ENCODE assay signal across 8 cellular contexts in the genomic region with DNA sequence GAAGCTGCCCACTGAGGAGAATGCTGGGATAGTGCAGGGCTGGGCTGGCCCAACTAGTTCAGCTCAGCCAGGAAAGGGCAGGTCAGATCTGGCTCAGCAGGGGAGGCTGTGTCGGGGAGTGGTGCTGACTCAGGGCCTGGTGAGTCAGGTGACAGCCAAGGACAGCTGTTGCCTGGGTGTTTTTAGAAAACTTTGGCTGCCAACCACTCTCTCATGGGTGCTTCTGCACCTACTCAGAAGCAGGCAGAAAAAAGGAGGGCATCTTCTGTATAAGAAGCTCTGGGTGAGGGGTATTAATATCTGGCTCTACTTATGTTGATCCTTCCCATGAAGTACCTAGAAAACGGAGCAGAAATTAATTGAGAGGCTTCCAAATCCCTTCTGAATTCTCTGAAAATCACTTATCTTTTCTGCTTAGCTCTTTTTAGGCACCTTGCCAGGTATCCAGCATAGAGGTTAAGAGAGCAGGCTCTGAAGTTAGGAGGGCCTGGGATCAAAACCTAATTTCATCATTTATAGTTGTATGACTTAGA. TPM values are rescaled to one million over a fixed set of nuclear protein-coding genes. Genes with fewer than 3 reads are reported as not detected.
DNase-seq lines count a peak whose midpoint lies in the region; ATAC-seq and TF ChIP-seq lines count a peak whose summit lies in the region.

No MANE protein-coding gene starts in this region.

- H3K79me2 ChIP-seq in HCT116 (ENCODE audit: insufficient read depth, low read length) (no peaks in the 10 kb centered on the region), PC-3 (ENCODE audit: low read length) (no peaks in the 10 kb centered on the region)

- H3K4me1 ChIP-seq in HCT116 (ENCODE audit: control insufficient read depth in 1 of 2, insufficient read depth in 2 of 2, low read length in 2 of 2) = peaks cover 23 to 26% of the 10 kb centered on the region in 2 experiments
- H3K4me1 ChIP-seq in PC-3 (ENCODE audit: insufficient read depth, low read length) = peaks cover 25% of the 10 kb centered on the region

- H3K4me3 ChIP-seq in AG10803 (ENCODE audit: low read length) (no peak overlapping the region), HCT116 (replicated peaks in 1 of 2; ENCODE audit: low read depth in 1 of 2, low read length in 2 of 2) (no peak overlapping the region), PC-3 (ENCODE audit: low read length) (peak overlapping the region; percentile 13; the same call in 1 of the 2 replicates)

- TF ChIP-seq RAD21 in HCT116 (IDR thresholded peaks at IDR 0.05; ENCODE audit: low read depth) = no peak

- DNase-seq in AG10803 (ENCODE audit: low read depth) (peak; percentile 78), HCT116 (ENCODE audit: low read depth, low spot score) (peak; percentile 74), PC-3 (peak; percentile 92), brain pericyte (ENCODE audit: low read depth, low spot score) (peak; percentile 64), left kidney (ENCODE audit: low read depth, low spot score) (peak; percentile 59), SKM-1 (lab: John Stamatoyannopoulos, UW; ENCODE audit: unreplicated experiment) (no peak), GM10248 (ENCODE audit: extremely low spot score) (no peak)
- peak; percentile 35 for DNase-seq in stimulated activated CD4-positive, alpha-beta T cell treated with anti-CD3 and anti-CD28 coated beads, Interleukin-4, amount 100 ng/mL, for 24 hours

- H3K9me2 ChIP-seq in HCT116 (ENCODE audit: insufficient read depth) (no peaks in the 10 kb centered on the region), PC-3 (replicated peaks; ENCODE audit: low read length) (no peaks in the 10 kb centered on the region)

- peak overlapping the region; percentile 63 for H3K4me2 ChIP-seq in HCT116 (ENCODE audit: low read length)
- peak overlapping the region; percentile 65 for H3K4me2 ChIP-seq in PC-3 (ENCODE audit: low read length)

- RAD21 ChIA-PET in HCT116 (lab: Charles Lee; ENCODE audit: low non-redundant PET in 1 of 2, low total read pairs in 2 of 2, uncharacterized antibody in 2 of 2, unreplicated experiment in 2 of 2) = no interaction called here

- H3F3A ChIP-seq in PC-3 (ENCODE audit: low read length, unreplicated experiment) = peaks cover 10% of the 10 kb centered on the region

- H3K36me3 ChIP-seq in HCT116 (ENCODE audit: control insufficient read depth in 1 of 2, insufficient read depth in 2 of 2, low read length in 2 of 2) (no peaks in the 10 kb centered on the region), PC-3 (ENCODE audit: low read depth, low read length) (no peaks in the 10 kb centered on the region)

- intact Hi-C loops in HCT116 (cut with micrococcal nuclease) = no loop called here
- intact Hi-C loops in PC-3 (cut with micrococcal nuclease) = no loop called here

- H3K27ac ChIP-seq in HCT116 (ENCODE audit: low read depth, low read length) (no peak overlapping the region; the same call in 1 of the 2 replicates), PC-3 (ENCODE audit: low read length) (peak overlapping the region; percentile 77)

- TF ChIP-seq CTCF in AG10803 (conservative IDR thresholded peaks at IDR 0.05; ENCODE audit: low read length) = no peak
- no peak for TF ChIP-seq CTCF in HCT116 (IDR thresholded peaks at IDR 0.05 in 2 of 3, conservative IDR thresholded peaks at IDR 0.05 in 1 of 3; ENCODE audit: borderline replicate concordance in 1 of 3, insufficient read depth in 1 of 3, low read depth in 2 of 3, low read length in 2 of 3)
- no peak for TF ChIP-seq CTCF in PC-3 (conservative IDR thresholded peaks at IDR 0.05; ENCODE audit: low read depth, low read length)
- TF ChIP-seq CTCF in GM10248 (IDR thresholded peaks at IDR 0.05; ENCODE audit: control extremely low read depth, extremely low read depth, low read depth, missing control alignments) = no peak

- no peaks in the 10 kb centered on the region for H3K27me3 ChIP-seq in HCT116 (ENCODE audit: insufficient read depth, low read length)
- H3K27me3 ChIP-seq in PC-3 (ENCODE audit: low read length) = no peaks in the 10 kb centered on the region

- no peak for TF ChIP-seq POLR2A in HCT116 (IDR thresholded peaks at IDR 0.05; ENCODE audit: borderline replicate concordance, extremely low read depth, insufficient read depth, insufficient read length)

- BruUV-seq in HCT116 (replicated peaks; lab: Mats Ljungman, UMichigan) (no TSS peak), PC-3 (replicated peaks; lab: Mats Ljungman, UMichigan) (no TSS peak)

- peak; percentile 99 for ATAC-seq in HCT116
- ATAC-seq in PC-3 = peak; percentile 100

- CTCF ChIA-PET in HCT116 (lab: Charles Lee) = interaction anchor here (1.1 kb wide), 1 partner anchor 27 kb away, joined by 4 read pairs; no protein-coding TSS in a partner anchor
- CTCF ChIA-PET in PC-3 (lab: Charles Lee) = no interaction called here
- CTCF ChIA-PET in GM10248 (lab: Yijun Ruan, JAX) = interaction anchor here (0.8 to 2.2 kb wide), 7 partner anchors 8 to 127 kb away, joined by 3 to 10 read pairs (median 3); no protein-coding TSS in a partner anchor

- H4K20me1 ChIP-seq in HCT116 (ENCODE audit: insufficient read depth) (no peaks in the 10 kb centered on the region), PC-3 (ENCODE audit: low read length) (no peaks in the 10 kb centered on the region)

- H3K9ac ChIP-seq in HCT116 (ENCODE audit: low read length) (peak overlapping the region; percentile 20), PC-3 (ENCODE audit: low read length) (0 out of 2 replicates have a peak overlapping the region, but pooled peaks have one; percentile 4)

- POLR2A ChIA-PET in HCT116 (lab: Charles Lee) = interaction anchor here (1.3 to 2.1 kb wide), 2 partner anchors 10 to 16 kb away, joined by 5 to 9 read pairs; a partner anchor contains a TSS
- POLR2A ChIA-PET in PC-3 (lab: Charles Lee; ENCODE audit: unreplicated experiment) = interaction anchor here (0.5 kb wide), 1 partner anchor 13 kb away, joined by 8 read pairs; no protein-coding TSS in a partner anchor
- POLR2A ChIA-PET in GM10248 (lab: Yijun Ruan, JAX) = no interaction called here

- H3K9me3 ChIP-seq in HCT116 (ENCODE audit: control insufficient read depth in 1 of 2, insufficient read depth in 1 of 2, low read depth in 1 of 2, low read length in 2 of 2) (no peaks in the 10 kb centered on the region), PC-3 (ENCODE audit: low read length) (no peaks in the 10 kb centered on the region)

- no peak overlapping the region for H2AFZ ChIP-seq in HCT116 (ENCODE audit: low read depth, low read length, poor library complexity, severe bottlenecking)
- no peak overlapping the region for H2AFZ ChIP-seq in PC-3 (ENCODE audit: low read length)

TF ChIP-seq in HCT116, 20 proteins besides CTCF, POLR2A, EP300 and RAD21 (continues in another document):
- no peak for TF ChIP-seq EGR1 (IDR thresholded peaks at IDR 0.05; ENCODE audit: low read depth)
- TF ChIP-seq ELF1 (IDR thresholded peaks at IDR 0.05; ENCODE audit: borderline replicate concordance, low read depth) = no peak
- TF ChIP-seq, protein P1, sequence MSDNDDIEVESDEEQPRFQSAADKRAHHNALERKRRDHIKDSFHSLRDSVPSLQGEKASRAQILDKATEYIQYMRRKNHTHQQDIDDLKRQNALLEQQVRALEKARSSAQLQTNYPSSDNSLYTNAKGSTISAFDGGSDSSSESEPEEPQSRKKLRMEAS (IDR thresholded peaks at IDR 0.05) = no peak
- TF ChIP-seq SP1 (IDR thresholded peaks at IDR 0.05; ENCODE audit: low read depth) = no peak; the same call in 1 of the 2 replicates
- peak; percentile 46; the same call in 1 of the 2 replicates for TF ChIP-seq SIN3A (IDR thresholded peaks at IDR 0.05; ENCODE audit: low read depth)
- TF ChIP-seq YY1 (IDR thresholded peaks at IDR 0.05; ENCODE audit: extremely low read depth, insufficient replicate concordance, low read depth, low read length) = peak; percentile 55
- no peak for TF ChIP-seq ZNF274 (IDR thresholded peaks at IDR 0.05; ENCODE audit: low read depth, low read length)
- TF ChIP-seq TCF7L2 (IDR thresholded peaks at IDR 0.05; ENCODE audit: borderline replicate concordance, extremely low read depth, insufficient read depth, insufficient read length) = no peak
- peak; percentile 62 for TF ChIP-seq JUND (IDR thresholded peaks at IDR 0.05)
- TF ChIP-seq POLR2AphosphoS5 (IDR thresholded peaks at IDR 0.05; ENCODE audit: low read depth, low read length) = peak; percentile 41; the same call in 1 of the 2 replicates
- TF ChIP-seq, protein P2, sequence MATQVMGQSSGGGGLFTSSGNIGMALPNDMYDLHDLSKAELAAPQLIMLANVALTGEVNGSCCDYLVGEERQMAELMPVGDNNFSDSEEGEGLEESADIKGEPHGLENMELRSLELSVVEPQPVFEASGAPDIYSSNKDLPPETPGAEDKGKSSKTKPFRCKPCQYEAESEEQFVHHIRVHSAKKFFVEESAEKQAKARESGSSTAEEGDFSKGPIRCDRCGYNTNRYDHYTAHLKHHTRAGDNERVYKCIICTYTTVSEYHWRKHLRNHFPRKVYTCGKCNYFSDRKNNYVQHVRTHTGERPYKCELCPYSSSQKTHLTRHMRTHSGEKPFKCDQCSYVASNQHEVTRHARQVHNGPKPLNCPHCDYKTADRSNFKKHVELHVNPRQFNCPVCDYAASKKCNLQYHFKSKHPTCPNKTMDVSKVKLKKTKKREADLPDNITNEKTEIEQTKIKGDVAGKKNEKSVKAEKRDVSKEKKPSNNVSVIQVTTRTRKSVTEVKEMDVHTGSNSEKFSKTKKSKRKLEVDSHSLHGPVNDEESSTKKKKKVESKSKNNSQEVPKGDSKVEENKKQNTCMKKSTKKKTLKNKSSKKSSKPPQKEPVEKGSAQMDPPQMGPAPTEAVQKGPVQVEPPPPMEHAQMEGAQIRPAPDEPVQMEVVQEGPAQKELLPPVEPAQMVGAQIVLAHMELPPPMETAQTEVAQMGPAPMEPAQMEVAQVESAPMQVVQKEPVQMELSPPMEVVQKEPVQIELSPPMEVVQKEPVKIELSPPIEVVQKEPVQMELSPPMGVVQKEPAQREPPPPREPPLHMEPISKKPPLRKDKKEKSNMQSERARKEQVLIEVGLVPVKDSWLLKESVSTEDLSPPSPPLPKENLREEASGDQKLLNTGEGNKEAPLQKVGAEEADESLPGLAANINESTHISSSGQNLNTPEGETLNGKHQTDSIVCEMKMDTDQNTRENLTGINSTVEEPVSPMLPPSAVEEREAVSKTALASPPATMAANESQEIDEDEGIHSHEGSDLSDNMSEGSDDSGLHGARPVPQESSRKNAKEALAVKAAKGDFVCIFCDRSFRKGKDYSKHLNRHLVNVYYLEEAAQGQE (IDR thresholded peaks at IDR 0.05; ENCODE audit: low read depth) = no peak
- TF ChIP-seq, protein P3, sequence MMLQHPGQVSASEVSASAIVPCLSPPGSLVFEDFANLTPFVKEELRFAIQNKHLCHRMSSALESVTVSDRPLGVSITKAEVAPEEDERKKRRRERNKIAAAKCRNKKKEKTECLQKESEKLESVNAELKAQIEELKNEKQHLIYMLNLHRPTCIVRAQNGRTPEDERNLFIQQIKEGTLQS (IDR thresholded peaks at IDR 0.05) = no peak
- TF ChIP-seq EZH2 (IDR thresholded peaks at IDR 0.05) = no peak
- 0 out of 2 replicates have a peak, but pooled peaks have one; percentile 14 for TF ChIP-seq CEBPB (IDR thresholded peaks at IDR 0.05; ENCODE audit: low read depth)

RNA-seq across cellular contexts. Expression of a gene that starts 15.6 kb away (rescaled TPM):
- total RNA-seq in HCT116 (2021; ENCODE audit: unreplicated experiment) (167 TPM), PC-3 (2014; rRNA removed) (138 and 149 TPM in 2 replicates)
- 107 and 113 TPM in 2 replicates for polyA plus RNA-seq in HCT116 (2012)

RNA-seq across cellular contexts. Expression of a gene that starts 36.0 kb away (rescaled TPM):
- total RNA-seq in HCT116 (2021; ENCODE audit: unreplicated experiment) = 5.4 TPM
- polyA plus RNA-seq in HCT116 (2012) = 4.6 and 6.3 TPM in 2 replicates
- 12.8 and 20.1 TPM in 2 replicates for total RNA-seq in PC-3 (2014; rRNA removed)

Comparison
In these comparisons a context has a peak if more than half of its experiments do, and no peak if none do; other contexts are left out.
1. DNase-seq: peak in AG10803 (single experiment), HCT116 (single experiment), PC-3 (single experiment), brain pericyte (single experiment), left kidney (single experiment) and stimulated activated CD4-positive, alpha-beta T cell treated with anti-CD3 and anti-CD28 coated beads, Interleukin-4, amount 100 ng/mL, for 24 hours (single experiment); none in SKM-1 (single experiment) and GM10248 (single experiment).